ENCODE assay signal across 8 cellular contexts in the genomic region with DNA sequence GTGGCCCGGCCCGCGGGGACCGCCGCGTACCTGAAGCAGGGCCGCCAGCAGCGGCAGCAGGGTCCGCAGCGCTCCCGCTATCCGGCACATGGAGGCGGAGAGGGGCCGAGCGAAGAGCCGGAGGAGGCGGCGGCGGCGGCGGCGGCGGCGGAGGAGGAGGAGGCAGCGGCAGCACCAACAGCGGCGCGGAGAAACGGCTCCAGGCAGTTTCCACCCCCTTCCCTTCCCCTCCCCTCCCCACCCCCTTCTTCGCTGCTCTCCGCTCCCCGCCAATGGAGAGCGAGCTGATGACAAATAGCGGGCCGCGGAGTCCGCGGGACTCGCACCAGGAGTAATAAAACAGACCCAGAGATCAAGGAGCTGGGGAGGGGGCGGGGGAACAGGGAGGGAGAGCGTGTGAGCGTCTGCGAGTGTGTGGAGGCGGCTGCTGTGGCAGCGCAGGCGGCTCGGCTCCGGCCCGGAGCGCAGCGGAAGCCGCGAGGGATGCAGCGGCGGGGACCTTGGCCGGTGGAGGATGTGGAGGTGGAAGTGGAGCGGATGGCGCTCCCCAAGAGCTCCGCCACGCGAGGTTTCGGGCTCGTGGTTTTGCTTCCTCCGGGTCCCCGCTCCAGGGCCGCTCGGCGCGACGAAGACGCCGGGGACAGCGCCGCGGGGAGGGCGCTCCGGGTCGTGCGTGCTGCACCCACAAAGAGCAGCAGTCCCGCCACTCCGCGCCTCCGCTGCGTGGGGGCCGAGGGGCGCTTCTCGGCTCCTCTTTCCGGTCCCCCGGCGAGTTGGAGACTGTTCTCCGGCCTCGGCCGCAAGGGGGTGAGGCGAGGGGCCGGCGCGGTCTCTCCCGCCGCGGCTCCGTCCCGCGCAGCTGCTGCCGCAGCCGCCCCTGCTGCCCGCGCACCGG. TPM values are rescaled to one million over a fixed set of nuclear protein-coding genes. Genes with fewer than 3 reads are reported as not detected.
DNase-seq lines count a peak whose midpoint lies in the region; ATAC-seq and TF ChIP-seq lines count a peak whose summit lies in the region.

Gene CDH2 (minus strand): TSS at position 198 of the 895 bp plus-strand sequence. CDS start 108 bp downstream, at position 90.

- peak; percentile 48 to 76 (median 65) for ATAC-seq in heart right ventricle

- H3K23me2 ChIP-seq in H9 (ENCODE audit: insufficient read length, low read depth, low read length, poor library complexity, severe bottlenecking) = peaks cover 16% of the 10 kb centered on the region

- DNase-seq in C1 segment of cervical spinal cord (lab: John Stamatoyannopoulos, UW) (peak; percentile 3 to 91 (median 78)), H9 (peak; percentile 87), NCI-H446 (lab: John Stamatoyannopoulos, UW) (peak; percentile 84 to 90), amniotic stem cell (lab: John Stamatoyannopoulos, UW) (peak; percentile 68), heart right ventricle (peak; percentile 65 to 66)
- DNase-seq in activated CD4-positive, CD25-positive, alpha-beta regulatory T cell (lab: John Stamatoyannopoulos, UW) = no peak
- DNase-seq in stimulated activated CD4-positive, alpha-beta T cell treated with anti-CD3 and anti-CD28 coated beads, Interleukin-12 subunit alpha, Interleukin-12 subunit beta, amount 100 ng/mL, for 4 hours = no peak

- no peaks in the 10 kb centered on the region; the same call in 1 of the 2 replicates for H3K4me1 ChIP-seq in H9 (ENCODE audit: insufficient read depth, low read length)
- peaks cover 0 to 15% (median 8%) of the 10 kb centered on the region in 9 donors for H3K4me1 ChIP-seq in heart right ventricle
- H3K4me1 ChIP-seq in parathyroid adenoma = peaks cover 11% of the 10 kb centered on the region

- TF ChIP-seq CTCF in H9 (conservative IDR thresholded peaks at IDR 0.05) (peak; percentile 46; the same call in 2 of the 3 replicates), heart right ventricle (IDR thresholded peaks at IDR 0.05) (peak in 4 of 9 donors; percentile 11 to 44 (median 26)), parathyroid adenoma (IDR thresholded peaks at IDR 0.05) (peak; percentile 16)

- H3K9me3 ChIP-seq in H9 (ENCODE audit: control insufficient read depth, low read depth, low read length) (no peaks in the 10 kb centered on the region), heart right ventricle (no peaks in the 10 kb centered on the region), parathyroid adenoma (ENCODE audit: control insufficient read depth, low read length) (no peaks in the 10 kb centered on the region)

- H2BK120ac ChIP-seq in H9 (ENCODE audit: low read depth, low read length, poor library complexity, severe bottlenecking) = no peak within 1 kb of the TSS

- H3K4me1 Mint-ChIP-seq in H9 = peaks cover 46 to 55% of the 10 kb centered on the region in 2 experiments

- no peak within 1 kb of the TSS for H3K4ac ChIP-seq in H9 (ENCODE audit: low read depth, low read length)

- H3K36me3 ChIP-seq in heart right ventricle = no peaks in the 10 kb centered on the region
- no peaks in the 10 kb centered on the region for H3K36me3 ChIP-seq in parathyroid adenoma (ENCODE audit: control insufficient read depth, insufficient read depth, low read length)

- no peak within 1 kb of the TSS for H4K8ac ChIP-seq in H9 (replicated peaks; ENCODE audit: insufficient read length, low read depth, low read length)

- H3K14ac ChIP-seq in H9 (ENCODE audit: insufficient read depth, low read length) = peak within 1 kb of the TSS; percentile 21

- no peaks in the 10 kb centered on the region for H4K20me1 ChIP-seq in H9 (ENCODE audit: control insufficient read depth, insufficient read depth, insufficient read length)

- H3K56ac ChIP-seq in H9 (ENCODE audit: insufficient read length, low read depth, low read length) = no peak within 1 kb of the TSS

- peak within 1 kb of the TSS; percentile 33 for H3K18ac ChIP-seq in H9 (ENCODE audit: insufficient read length, low read depth, low read length)

- H3K27ac Mint-ChIP-seq in H9 = peak within 1 kb of the TSS in 2 of 3 experiments; percentile 36 to 91; a peak in 4 of 7 replicates

- H3T11ph ChIP-seq in H9 (ENCODE audit: low read length) = no peak within 1 kb of the TSS

- H3K27me3 Mint-ChIP-seq in H9 (ENCODE audit: low read depth) = peaks cover 22% of the 10 kb centered on the region

- H3K27ac ChIP-seq in H9 (ENCODE audit: insufficient read length, low read depth, low read length) (no peak within 1 kb of the TSS), heart right ventricle (peak within 1 kb of the TSS; percentile 65 to 98 (median 88)), parathyroid adenoma (peak within 1 kb of the TSS; percentile 89)

- H3K4me3 ChIP-seq in heart right ventricle = peak within 1 kb of the TSS; percentile 36 to 80 (median 67)
- peak within 1 kb of the TSS; percentile 50 for H3K4me3 ChIP-seq in parathyroid adenoma (ENCODE audit: low read depth, low read length)

- peak within 1 kb of the TSS; percentile 7 for H3K9ac ChIP-seq in H9 (ENCODE audit: extremely low read depth, insufficient read length, low read length)
- peak within 1 kb of the TSS; percentile 51 for H3K9ac ChIP-seq in parathyroid adenoma

- H4K91ac ChIP-seq in H9 (ENCODE audit: insufficient read length, low read depth, low read length) = no peak within 1 kb of the TSS

- H3K4me2 ChIP-seq in H9 (ENCODE audit: insufficient read depth, insufficient read length, low read length) (peak within 1 kb of the TSS; percentile 87), parathyroid adenoma (ENCODE audit: low read length) (peak within 1 kb of the TSS; percentile 83)

- H2AK5ac ChIP-seq in H9 (ENCODE audit: insufficient read length, low read length) = no peak within 1 kb of the TSS

- no peaks in the 10 kb centered on the region; a peak in 1 of 7 replicates for H3K36me3 Mint-ChIP-seq in H9 (ENCODE audit: insufficient read depth in 1 of 3, low read depth in 3 of 3)

- H3K27me3 ChIP-seq in H9 (ENCODE audit: insufficient read depth, low read length) (peaks cover 5% of the 10 kb centered on the region; the same call in 1 of the 2 replicates), heart right ventricle (peaks cover 0 to 79% (median 17%) of the 10 kb centered on the region in 7 donors), parathyroid adenoma (ENCODE audit: control insufficient read depth, insufficient read depth, low read length) (no peaks in the 10 kb centered on the region)

- no peak within 1 kb of the TSS for H4K5ac ChIP-seq in H9 (ENCODE audit: insufficient read length, low read depth, low read length)

- H3K9me3 Mint-ChIP-seq in H9 = peaks cover 0 to 4% of the 10 kb centered on the region in 2 experiments; a peak in 2 of 5 replicates

- H3K23ac ChIP-seq in H9 (ENCODE audit: insufficient read length, low read depth, low read length) = no peak within 1 kb of the TSS

- H2AFZ ChIP-seq in H9 (ENCODE audit: low read length) = no peak within 1 kb of the TSS
- H2AFZ ChIP-seq in parathyroid adenoma = peak within 1 kb of the TSS; percentile 90

- H2BK15ac ChIP-seq in H9 (ENCODE audit: low read depth, low read length) = no peak within 1 kb of the TSS

- WGBS in H9 (ENCODE audit: extremely low coverage, insufficient read length, low lambda C conversion rate) = no CpG with 5 or more reads among the region's 108 CpGs
- 1% methylated on average over 79 to 103 of the region's 108 CpGs for WGBS in heart right ventricle, 2 donors

- intact Hi-C loops in heart right ventricle (cut with DNase I) = loop anchor here in 7 of 10 donors (5.0 to 10.0 kb wide), 6 partner anchors 62 to 212 kb away; no protein-coding TSS in a partner anchor

- H3K79me2 ChIP-seq in H9 (ENCODE audit: insufficient read depth, low read length) (no peaks in the 10 kb centered on the region; the same call in 1 of the 2 replicates), parathyroid adenoma (no peaks in the 10 kb centered on the region)

- no peaks in the 10 kb centered on the region for H3K79me1 ChIP-seq in H9 (ENCODE audit: insufficient read depth, low read depth, low read length, poor library complexity, severe bottlenecking)

- H2BK5ac ChIP-seq in H9 (ENCODE audit: insufficient read length, low read length) = no peak within 1 kb of the TSS

- H2BK20ac ChIP-seq in H9 (ENCODE audit: low read depth, low read length, poor library complexity, severe bottlenecking) = no peak within 1 kb of the TSS

- peak within 1 kb of the TSS; percentile 86 to 98 for H3K4me3 Mint-ChIP-seq in H9

- H2BK12ac ChIP-seq in H9 (ENCODE audit: insufficient read length, low read depth, low read length) = no peak within 1 kb of the TSS

RNA-seq across cellular contexts. Expression of gene CDH2, which starts in this region (rescaled TPM):
- total RNA-seq in H9 (2021) (35.4 and 36.2 TPM in 2 replicates), heart right ventricle (100 to 1,000 TPM; 325 to 575 (median 518) TPM)
- polyA plus RNA-seq in heart right ventricle = 100 to 1,000 TPM in 1 of 2 donors, 10 to 100 TPM in 1; 50.3 to 101 TPM

Comparison
In these comparisons a context has a peak if more than half of its experiments do, and no peak if none do; other contexts are left out.
1. DNase-seq: peak in C1 segment of cervical spinal cord (14 of 14), H9 (single experiment), NCI-H446 (2 of 2), amniotic stem cell (single experiment) and heart right ventricle (2 of 2); none in activated CD4-positive, CD25-positive, alpha-beta regulatory T cell (0 of 4) and stimulated activated CD4-positive, alpha-beta T cell treated with anti-CD3 and anti-CD28 coated beads, Interleukin-12 subunit alpha, Interleukin-12 subunit beta, amount 100 ng/mL, for 4 hours (single experiment).